In the genomic region with DNA sequence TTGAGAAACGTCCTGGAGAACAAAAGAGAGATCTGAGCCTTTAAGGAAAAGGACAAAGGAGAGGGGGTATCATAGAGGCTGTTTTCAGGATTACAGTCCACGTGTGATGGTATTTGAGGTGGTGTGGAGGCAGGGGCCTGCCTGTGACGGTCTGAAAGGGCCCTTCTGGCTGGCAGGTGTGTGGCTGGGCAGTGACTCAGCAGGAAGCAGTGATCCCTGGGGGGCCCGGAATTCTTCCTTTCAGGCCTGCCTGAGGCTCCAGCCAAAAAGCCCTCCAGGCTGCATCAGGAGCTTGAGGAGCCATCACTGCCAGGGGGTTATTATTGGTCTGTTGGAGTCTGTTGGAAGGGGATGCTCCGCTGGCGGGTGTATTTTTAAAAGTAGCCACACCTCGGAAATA, we compare ENCODE assay signal across 2 cellular contexts.
TF ChIP-seq lines count a peak whose summit lies in the region.

No MANE protein-coding gene starts in this region.

TF ChIP-seq in HCT116, 20 proteins besides CTCF, POLR2A, EP300 and RAD21:
- TF ChIP-seq, protein P1, sequence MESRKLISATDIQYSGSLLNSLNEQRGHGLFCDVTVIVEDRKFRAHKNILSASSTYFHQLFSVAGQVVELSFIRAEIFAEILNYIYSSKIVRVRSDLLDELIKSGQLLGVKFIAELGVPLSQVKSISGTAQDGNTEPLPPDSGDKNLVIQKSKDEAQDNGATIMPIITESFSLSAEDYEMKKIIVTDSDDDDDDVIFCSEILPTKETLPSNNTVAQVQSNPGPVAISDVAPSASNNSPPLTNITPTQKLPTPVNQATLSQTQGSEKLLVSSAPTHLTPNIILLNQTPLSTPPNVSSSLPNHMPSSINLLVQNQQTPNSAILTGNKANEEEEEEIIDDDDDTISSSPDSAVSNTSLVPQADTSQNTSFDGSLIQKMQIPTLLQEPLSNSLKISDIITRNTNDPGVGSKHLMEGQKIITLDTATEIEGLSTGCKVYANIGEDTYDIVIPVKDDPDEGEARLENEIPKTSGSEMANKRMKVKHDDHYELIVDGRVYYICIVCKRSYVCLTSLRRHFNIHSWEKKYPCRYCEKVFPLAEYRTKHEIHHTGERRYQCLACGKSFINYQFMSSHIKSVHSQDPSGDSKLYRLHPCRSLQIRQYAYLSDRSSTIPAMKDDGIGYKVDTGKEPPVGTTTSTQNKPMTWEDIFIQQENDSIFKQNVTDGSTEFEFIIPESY (IDR thresholded peaks at IDR 0.05; ENCODE audit: extremely low read depth, insufficient replicate concordance, low read length): no peak
- no peak for TF ChIP-seq EZH2phosphoT487 (IDR thresholded peaks at IDR 0.05; ENCODE audit: borderline replicate concordance)
- no peak for TF ChIP-seq EGR1 (IDR thresholded peaks at IDR 0.05; ENCODE audit: low read depth)
- TF ChIP-seq, protein P2, sequence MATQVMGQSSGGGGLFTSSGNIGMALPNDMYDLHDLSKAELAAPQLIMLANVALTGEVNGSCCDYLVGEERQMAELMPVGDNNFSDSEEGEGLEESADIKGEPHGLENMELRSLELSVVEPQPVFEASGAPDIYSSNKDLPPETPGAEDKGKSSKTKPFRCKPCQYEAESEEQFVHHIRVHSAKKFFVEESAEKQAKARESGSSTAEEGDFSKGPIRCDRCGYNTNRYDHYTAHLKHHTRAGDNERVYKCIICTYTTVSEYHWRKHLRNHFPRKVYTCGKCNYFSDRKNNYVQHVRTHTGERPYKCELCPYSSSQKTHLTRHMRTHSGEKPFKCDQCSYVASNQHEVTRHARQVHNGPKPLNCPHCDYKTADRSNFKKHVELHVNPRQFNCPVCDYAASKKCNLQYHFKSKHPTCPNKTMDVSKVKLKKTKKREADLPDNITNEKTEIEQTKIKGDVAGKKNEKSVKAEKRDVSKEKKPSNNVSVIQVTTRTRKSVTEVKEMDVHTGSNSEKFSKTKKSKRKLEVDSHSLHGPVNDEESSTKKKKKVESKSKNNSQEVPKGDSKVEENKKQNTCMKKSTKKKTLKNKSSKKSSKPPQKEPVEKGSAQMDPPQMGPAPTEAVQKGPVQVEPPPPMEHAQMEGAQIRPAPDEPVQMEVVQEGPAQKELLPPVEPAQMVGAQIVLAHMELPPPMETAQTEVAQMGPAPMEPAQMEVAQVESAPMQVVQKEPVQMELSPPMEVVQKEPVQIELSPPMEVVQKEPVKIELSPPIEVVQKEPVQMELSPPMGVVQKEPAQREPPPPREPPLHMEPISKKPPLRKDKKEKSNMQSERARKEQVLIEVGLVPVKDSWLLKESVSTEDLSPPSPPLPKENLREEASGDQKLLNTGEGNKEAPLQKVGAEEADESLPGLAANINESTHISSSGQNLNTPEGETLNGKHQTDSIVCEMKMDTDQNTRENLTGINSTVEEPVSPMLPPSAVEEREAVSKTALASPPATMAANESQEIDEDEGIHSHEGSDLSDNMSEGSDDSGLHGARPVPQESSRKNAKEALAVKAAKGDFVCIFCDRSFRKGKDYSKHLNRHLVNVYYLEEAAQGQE (IDR thresholded peaks at IDR 0.05; ENCODE audit: low read depth): no peak
- TF ChIP-seq SP1 (IDR thresholded peaks at IDR 0.05; ENCODE audit: low read depth): no peak
- no peak for TF ChIP-seq ZNF274 (IDR thresholded peaks at IDR 0.05; ENCODE audit: low read depth, low read length)
- TF ChIP-seq, protein P3, sequence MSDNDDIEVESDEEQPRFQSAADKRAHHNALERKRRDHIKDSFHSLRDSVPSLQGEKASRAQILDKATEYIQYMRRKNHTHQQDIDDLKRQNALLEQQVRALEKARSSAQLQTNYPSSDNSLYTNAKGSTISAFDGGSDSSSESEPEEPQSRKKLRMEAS (IDR thresholded peaks at IDR 0.05): no peak
- no peak for TF ChIP-seq EZH2 (IDR thresholded peaks at IDR 0.05)
- TF ChIP-seq CBX3 (IDR thresholded peaks at IDR 0.05; ENCODE audit: low read depth): no peak
- no peak for TF ChIP-seq FOSL1 (IDR thresholded peaks at IDR 0.05; ENCODE audit: low read depth)
- no peak for TF ChIP-seq JUND (IDR thresholded peaks at IDR 0.05)
- TF ChIP-seq TCF7L2 (IDR thresholded peaks at IDR 0.05; ENCODE audit: borderline replicate concordance, extremely low read depth, insufficient read depth, insufficient read length): no peak
- TF ChIP-seq POLR2AphosphoS5 (IDR thresholded peaks at IDR 0.05; ENCODE audit: low read depth, low read length): no peak
- no peak for TF ChIP-seq SIN3A (IDR thresholded peaks at IDR 0.05; ENCODE audit: low read depth)
- no peak for TF ChIP-seq ZFX (IDR thresholded peaks at IDR 0.05)
- TF ChIP-seq CEBPB (IDR thresholded peaks at IDR 0.05; ENCODE audit: low read depth): no peak
- TF ChIP-seq YY1 (IDR thresholded peaks at IDR 0.05; ENCODE audit: extremely low read depth, insufficient replicate concordance, low read depth, low read length): no peak
- TF ChIP-seq, protein P4, sequence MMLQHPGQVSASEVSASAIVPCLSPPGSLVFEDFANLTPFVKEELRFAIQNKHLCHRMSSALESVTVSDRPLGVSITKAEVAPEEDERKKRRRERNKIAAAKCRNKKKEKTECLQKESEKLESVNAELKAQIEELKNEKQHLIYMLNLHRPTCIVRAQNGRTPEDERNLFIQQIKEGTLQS (IDR thresholded peaks at IDR 0.05): no peak
- no peak for TF ChIP-seq ELF1 (IDR thresholded peaks at IDR 0.05; ENCODE audit: borderline replicate concordance, low read depth)

TF ChIP-seq in WTC11, 78 proteins besides CTCF, POLR2A, EP300 and RAD21 (continues in another document):
- TF ChIP-seq MYBL2 (CRISPR knock-in tag; IDR thresholded peaks at IDR 0.05) (no peak), JUN (CRISPR knock-in tag; IDR thresholded peaks at IDR 0.05) (no peak), RORB (CRISPR knock-in tag; IDR thresholded peaks at IDR 0.05) (no peak), SMAD4 (CRISPR knock-in tag; IDR thresholded peaks at IDR 0.05) (no peak), IRF2 (CRISPR knock-in tag; IDR thresholded peaks at IDR 0.05; ENCODE audit: borderline replicate concordance, low read depth) (no peak), FOXJ3 (CRISPR knock-in tag; IDR thresholded peaks at IDR 0.05; ENCODE audit: borderline replicate concordance) (no peak), ATF1 (CRISPR knock-in tag; IDR thresholded peaks at IDR 0.05) (no peak), SOX15 (CRISPR knock-in tag; IDR thresholded peaks at IDR 0.05) (no peak), FOXP1 (CRISPR knock-in tag; IDR thresholded peaks at IDR 0.05; ENCODE audit: borderline replicate concordance) (no peak), NFYB (CRISPR knock-in tag; conservative IDR thresholded peaks at IDR 0.05; ENCODE audit: low read depth) (no peak), EMX1 (CRISPR knock-in tag; IDR thresholded peaks at IDR 0.05) (no peak), RELA (CRISPR knock-in tag; IDR thresholded peaks at IDR 0.05; ENCODE audit: borderline replicate concordance) (no peak), NR2C2 (CRISPR knock-in tag; IDR thresholded peaks at IDR 0.05) (no peak), NR3C1 (CRISPR knock-in tag; conservative IDR thresholded peaks at IDR 0.05; ENCODE audit: low read depth) (no peak), ELF4 (CRISPR knock-in tag; IDR thresholded peaks at IDR 0.05; ENCODE audit: low read depth) (no peak), ZBTB21 (CRISPR knock-in tag; IDR thresholded peaks at IDR 0.05; ENCODE audit: borderline replicate concordance) (no peak), TEAD1 (CRISPR knock-in tag; IDR thresholded peaks at IDR 0.05) (peak; percentile 47; the same call in 1 of the 2 replicates), NFE2L1 (CRISPR knock-in tag; IDR thresholded peaks at IDR 0.05) (peak; percentile 96), CREB1 (CRISPR knock-in tag; IDR thresholded peaks at IDR 0.05) (no peak), ZNF219 (CRISPR knock-in tag; IDR thresholded peaks at IDR 0.05; ENCODE audit: borderline replicate concordance) (no peak), NR1H2 (CRISPR knock-in tag; IDR thresholded peaks at IDR 0.05) (no peak), ZNF416 (CRISPR knock-in tag; IDR thresholded peaks at IDR 0.05) (no peak)
- TF ChIP-seq, protein P5, sequence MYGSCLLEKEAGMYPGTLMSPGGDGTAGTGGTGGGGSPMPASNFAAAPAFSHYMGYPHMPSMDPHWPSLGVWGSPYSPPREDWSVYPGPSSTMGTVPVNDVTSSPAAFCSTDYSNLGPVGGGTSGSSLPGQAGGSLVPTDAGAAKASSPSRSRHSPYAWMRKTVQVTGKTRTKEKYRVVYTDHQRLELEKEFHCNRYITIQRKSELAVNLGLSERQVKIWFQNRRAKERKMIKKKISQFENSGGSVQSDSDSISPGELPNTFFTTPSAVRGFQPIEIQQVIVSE (CRISPR knock-in tag; IDR thresholded peaks at IDR 0.05; ENCODE audit: borderline replicate concordance): no peak
- TF ChIP-seq, protein P6, sequence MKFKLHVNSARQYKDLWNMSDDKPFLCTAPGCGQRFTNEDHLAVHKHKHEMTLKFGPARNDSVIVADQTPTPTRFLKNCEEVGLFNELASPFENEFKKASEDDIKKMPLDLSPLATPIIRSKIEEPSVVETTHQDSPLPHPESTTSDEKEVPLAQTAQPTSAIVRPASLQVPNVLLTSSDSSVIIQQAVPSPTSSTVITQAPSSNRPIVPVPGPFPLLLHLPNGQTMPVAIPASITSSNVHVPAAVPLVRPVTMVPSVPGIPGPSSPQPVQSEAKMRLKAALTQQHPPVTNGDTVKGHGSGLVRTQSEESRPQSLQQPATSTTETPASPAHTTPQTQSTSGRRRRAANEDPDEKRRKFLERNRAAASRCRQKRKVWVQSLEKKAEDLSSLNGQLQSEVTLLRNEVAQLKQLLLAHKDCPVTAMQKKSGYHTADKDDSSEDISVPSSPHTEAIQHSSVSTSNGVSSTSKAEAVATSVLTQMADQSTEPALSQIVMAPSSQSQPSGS (CRISPR knock-in tag; IDR thresholded peaks at IDR 0.05; ENCODE audit: borderline replicate concordance, low read depth): no peak
- TF ChIP-seq, protein P7, sequence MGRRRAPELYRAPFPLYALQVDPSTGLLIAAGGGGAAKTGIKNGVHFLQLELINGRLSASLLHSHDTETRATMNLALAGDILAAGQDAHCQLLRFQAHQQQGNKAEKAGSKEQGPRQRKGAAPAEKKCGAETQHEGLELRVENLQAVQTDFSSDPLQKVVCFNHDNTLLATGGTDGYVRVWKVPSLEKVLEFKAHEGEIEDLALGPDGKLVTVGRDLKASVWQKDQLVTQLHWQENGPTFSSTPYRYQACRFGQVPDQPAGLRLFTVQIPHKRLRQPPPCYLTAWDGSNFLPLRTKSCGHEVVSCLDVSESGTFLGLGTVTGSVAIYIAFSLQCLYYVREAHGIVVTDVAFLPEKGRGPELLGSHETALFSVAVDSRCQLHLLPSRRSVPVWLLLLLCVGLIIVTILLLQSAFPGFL (CRISPR knock-in tag; IDR thresholded peaks at IDR 0.05; ENCODE audit: borderline replicate concordance): no peak
- TF ChIP-seq, protein P8, sequence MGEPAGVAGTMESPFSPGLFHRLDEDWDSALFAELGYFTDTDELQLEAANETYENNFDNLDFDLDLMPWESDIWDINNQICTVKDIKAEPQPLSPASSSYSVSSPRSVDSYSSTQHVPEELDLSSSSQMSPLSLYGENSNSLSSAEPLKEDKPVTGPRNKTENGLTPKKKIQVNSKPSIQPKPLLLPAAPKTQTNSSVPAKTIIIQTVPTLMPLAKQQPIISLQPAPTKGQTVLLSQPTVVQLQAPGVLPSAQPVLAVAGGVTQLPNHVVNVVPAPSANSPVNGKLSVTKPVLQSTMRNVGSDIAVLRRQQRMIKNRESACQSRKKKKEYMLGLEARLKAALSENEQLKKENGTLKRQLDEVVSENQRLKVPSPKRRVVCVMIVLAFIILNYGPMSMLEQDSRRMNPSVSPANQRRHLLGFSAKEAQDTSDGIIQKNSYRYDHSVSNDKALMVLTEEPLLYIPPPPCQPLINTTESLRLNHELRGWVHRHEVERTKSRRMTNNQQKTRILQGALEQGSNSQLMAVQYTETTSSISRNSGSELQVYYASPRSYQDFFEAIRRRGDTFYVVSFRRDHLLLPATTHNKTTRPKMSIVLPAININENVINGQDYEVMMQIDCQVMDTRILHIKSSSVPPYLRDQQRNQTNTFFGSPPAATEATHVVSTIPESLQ (CRISPR knock-in tag; IDR thresholded peaks at IDR 0.05): no peak
- TF ChIP-seq, protein P9, sequence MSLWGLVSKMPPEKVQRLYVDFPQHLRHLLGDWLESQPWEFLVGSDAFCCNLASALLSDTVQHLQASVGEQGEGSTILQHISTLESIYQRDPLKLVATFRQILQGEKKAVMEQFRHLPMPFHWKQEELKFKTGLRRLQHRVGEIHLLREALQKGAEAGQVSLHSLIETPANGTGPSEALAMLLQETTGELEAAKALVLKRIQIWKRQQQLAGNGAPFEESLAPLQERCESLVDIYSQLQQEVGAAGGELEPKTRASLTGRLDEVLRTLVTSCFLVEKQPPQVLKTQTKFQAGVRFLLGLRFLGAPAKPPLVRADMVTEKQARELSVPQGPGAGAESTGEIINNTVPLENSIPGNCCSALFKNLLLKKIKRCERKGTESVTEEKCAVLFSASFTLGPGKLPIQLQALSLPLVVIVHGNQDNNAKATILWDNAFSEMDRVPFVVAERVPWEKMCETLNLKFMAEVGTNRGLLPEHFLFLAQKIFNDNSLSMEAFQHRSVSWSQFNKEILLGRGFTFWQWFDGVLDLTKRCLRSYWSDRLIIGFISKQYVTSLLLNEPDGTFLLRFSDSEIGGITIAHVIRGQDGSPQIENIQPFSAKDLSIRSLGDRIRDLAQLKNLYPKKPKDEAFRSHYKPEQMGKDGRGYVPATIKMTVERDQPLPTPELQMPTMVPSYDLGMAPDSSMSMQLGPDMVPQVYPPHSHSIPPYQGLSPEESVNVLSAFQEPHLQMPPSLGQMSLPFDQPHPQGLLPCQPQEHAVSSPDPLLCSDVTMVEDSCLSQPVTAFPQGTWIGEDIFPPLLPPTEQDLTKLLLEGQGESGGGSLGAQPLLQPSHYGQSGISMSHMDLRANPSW (CRISPR knock-in tag; conservative IDR thresholded peaks at IDR 0.05; ENCODE audit: low read depth): no peak
- TF ChIP-seq, protein P3 (CRISPR knock-in tag; IDR thresholded peaks at IDR 0.05): peak; percentile 36; the same call in 1 of the 2 replicates
- TF ChIP-seq, protein P10, sequence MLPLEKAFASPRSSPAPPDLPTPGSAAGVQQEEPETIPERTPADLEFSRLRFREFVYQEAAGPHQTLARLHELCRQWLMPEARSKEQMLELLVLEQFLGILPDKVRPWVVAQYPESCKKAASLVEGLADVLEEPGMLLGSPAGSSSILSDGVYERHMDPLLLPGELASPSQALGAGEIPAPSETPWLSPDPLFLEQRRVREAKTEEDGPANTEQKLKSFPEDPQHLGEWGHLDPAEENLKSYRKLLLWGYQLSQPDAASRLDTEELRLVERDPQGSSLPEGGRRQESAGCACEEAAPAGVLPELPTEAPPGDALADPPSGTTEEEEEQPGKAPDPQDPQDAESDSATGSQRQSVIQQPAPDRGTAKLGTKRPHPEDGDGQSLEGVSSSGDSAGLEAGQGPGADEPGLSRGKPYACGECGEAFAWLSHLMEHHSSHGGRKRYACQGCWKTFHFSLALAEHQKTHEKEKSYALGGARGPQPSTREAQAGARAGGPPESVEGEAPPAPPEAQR (CRISPR knock-in tag; IDR thresholded peaks at IDR 0.05): no peak
- TF ChIP-seq, protein P11, sequence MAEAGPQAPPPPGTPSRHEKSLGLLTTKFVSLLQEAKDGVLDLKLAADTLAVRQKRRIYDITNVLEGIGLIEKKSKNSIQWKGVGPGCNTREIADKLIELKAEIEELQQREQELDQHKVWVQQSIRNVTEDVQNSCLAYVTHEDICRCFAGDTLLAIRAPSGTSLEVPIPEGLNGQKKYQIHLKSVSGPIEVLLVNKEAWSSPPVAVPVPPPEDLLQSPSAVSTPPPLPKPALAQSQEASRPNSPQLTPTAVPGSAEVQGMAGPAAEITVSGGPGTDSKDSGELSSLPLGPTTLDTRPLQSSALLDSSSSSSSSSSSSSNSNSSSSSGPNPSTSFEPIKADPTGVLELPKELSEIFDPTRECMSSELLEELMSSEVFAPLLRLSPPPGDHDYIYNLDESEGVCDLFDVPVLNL (CRISPR knock-in tag; IDR thresholded peaks at IDR 0.05; ENCODE audit: borderline replicate concordance, low read depth): no peak
